ENCODE assay signal across 18 cellular contexts in the genomic region with DNA sequence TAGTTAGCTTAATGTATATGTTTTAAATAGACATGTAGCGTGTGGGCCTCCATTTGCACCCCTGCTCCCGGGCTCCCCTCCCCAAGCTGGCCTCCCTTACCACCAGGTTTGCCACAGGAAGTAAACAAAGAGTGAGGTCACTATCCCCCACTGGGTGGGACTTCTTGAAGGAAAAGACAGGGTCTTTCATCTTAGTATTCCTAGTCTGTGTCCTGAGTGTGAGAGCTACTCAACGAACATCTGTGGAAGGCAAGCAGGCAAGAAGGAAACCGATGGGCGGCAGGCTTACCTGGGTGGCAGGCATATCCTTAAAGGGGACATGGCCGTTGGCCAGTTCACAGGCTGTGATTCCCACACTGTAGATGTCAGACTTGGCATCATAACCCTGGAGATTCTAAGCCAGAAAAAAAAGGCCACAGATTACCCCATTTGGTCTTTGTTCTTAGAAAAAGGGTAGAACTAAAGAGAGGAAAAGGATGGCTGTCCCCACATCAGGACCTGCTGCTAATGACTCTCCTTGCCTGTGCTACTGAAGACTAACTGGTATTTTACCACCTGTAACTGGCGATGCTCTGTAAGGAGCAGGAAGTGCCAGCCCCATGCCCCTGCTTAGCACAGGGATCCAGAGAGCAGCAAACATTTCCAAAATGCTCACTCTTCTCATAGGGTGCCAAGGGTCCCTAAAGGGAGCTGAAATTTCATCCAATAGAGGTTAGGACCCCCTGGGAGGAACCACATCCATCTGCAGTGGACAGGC. TPM values are rescaled to one million over a fixed set of nuclear protein-coding genes. Genes with fewer than 3 reads are reported as not detected.
DNase-seq lines count a peak whose midpoint lies in the region; ATAC-seq and TF ChIP-seq lines count a peak whose summit lies in the region.
"Had no signal": no experiment of that assay in that cellular context is flagged by ENCODE, and none has a peak within 500 bp of the region (broad histone marks: within the 10 kb centered on the region; RNA-seq: fewer than 3 reads in every experiment).

No MANE protein-coding gene starts in this region.

- H3K27ac ChIP-seq in thymus (ENCODE audit: low read depth) (peak overlapping the region; percentile 54), vagina (no peak overlapping the region)
- H3K27ac ChIP-seq: left ventricle myocardium inferior, pancreas had no signal

- H3K27ac Mint-ChIP-seq in activated naive CD4-positive, alpha-beta T cell treated with anti-CD3 and anti-CD28 coated beads, Interleukin-2, amount 50 U/mL, for 24 hours: peak overlapping the region; percentile 86
- peak overlapping the region; percentile 60 for H3K27ac Mint-ChIP-seq in T-helper 2 cell treated with Interferon-gamma antibody and Interleukin-4, amounts not matched to agents 5 μg/mL and 100 μg/mL, for 36 hours
- H3K27ac Mint-ChIP-seq in effector memory CD8-positive, alpha-beta T cell: peak overlapping the region; percentile 87 to 90

- no peak for DNase-seq in activated naive CD4-positive, alpha-beta T cell treated with Interleukin-2 at 50 U/mL for 16 hours
- DNase-seq in T-helper 2 cell treated with Interferon-gamma antibody and Interleukin-4, amounts not matched to agents 5 μg/mL and 100 μg/mL, for 36 hours (ENCODE audit: low spot score): no peak
- DNase-seq in effector memory CD8-positive, alpha-beta T cell: no peak
- DNase-seq in mesenteric fat pad (ENCODE audit: low spot score) (no peak), ureter (ENCODE audit: low spot score) (no peak), vagina (ENCODE audit: extremely low spot score in 2 of 2) (no peak)
- DNase-seq: glutamatergic neuron; H7; IMR-90; left ventricle myocardium inferior; NCI-H1694 treated with DMSO at 0.1 percent for 48 hours; NK-92 treated with Interleukin-12 subunit alpha and Interleukin-12 subunit beta, amount 100 ng/mL, for 24 hours; pancreas; RPMI8226; SW 1271 had no signal

- no peak for TF ChIP-seq POLR2A in vagina (IDR thresholded peaks at IDR 0.05)

- H3K4me3 ChIP-seq in thymus (ENCODE audit: low read length): no peak overlapping the region
- H3K4me3 ChIP-seq in vagina: no peak overlapping the region
- H3K4me3 ChIP-seq: left ventricle myocardium inferior, pancreas had no signal

- H3K27me3 Mint-ChIP-seq in activated naive CD4-positive, alpha-beta T cell treated with anti-CD3 and anti-CD28 coated beads, Interleukin-2, amount 50 U/mL, for 24 hours: no peaks in the 10 kb centered on the region
- no peaks in the 10 kb centered on the region for H3K27me3 Mint-ChIP-seq in T-helper 2 cell treated with Interferon-gamma antibody and Interleukin-4, amounts not matched to agents 5 μg/mL and 100 μg/mL, for 36 hours (ENCODE audit: low read depth)
- no peaks in the 10 kb centered on the region for H3K27me3 Mint-ChIP-seq in effector memory CD8-positive, alpha-beta T cell

- peak overlapping the region; percentile 61 for H3K4me3 Mint-ChIP-seq in activated naive CD4-positive, alpha-beta T cell treated with anti-CD3 and anti-CD28 coated beads, Interleukin-2, amount 50 U/mL, for 24 hours
- H3K4me3 Mint-ChIP-seq in T-helper 2 cell treated with Interferon-gamma antibody and Interleukin-4, amounts not matched to agents 5 μg/mL and 100 μg/mL, for 36 hours: peak overlapping the region; percentile 45
- peak overlapping the region; percentile 70 to 76 for H3K4me3 Mint-ChIP-seq in effector memory CD8-positive, alpha-beta T cell

- H3K4me1 ChIP-seq in thymus (ENCODE audit: control insufficient read depth, insufficient read depth, low read length): peaks cover 19% of the 10 kb centered on the region
- H3K4me1 ChIP-seq in vagina: peaks cover 5% of the 10 kb centered on the region

- peaks cover 7% of the 10 kb centered on the region for H3K36me3 Mint-ChIP-seq in activated naive CD4-positive, alpha-beta T cell treated with anti-CD3 and anti-CD28 coated beads, Interleukin-2, amount 50 U/mL, for 24 hours
- peaks cover 58% of the 10 kb centered on the region for H3K36me3 Mint-ChIP-seq in T-helper 2 cell treated with Interferon-gamma antibody and Interleukin-4, amounts not matched to agents 5 μg/mL and 100 μg/mL, for 36 hours (ENCODE audit: low read depth)
- H3K36me3 Mint-ChIP-seq in effector memory CD8-positive, alpha-beta T cell (ENCODE audit: insufficient read depth): peaks cover 41% of the 10 kb centered on the region

- no peaks in the 10 kb centered on the region for H3K9me3 Mint-ChIP-seq in activated naive CD4-positive, alpha-beta T cell treated with anti-CD3 and anti-CD28 coated beads, Interleukin-2, amount 50 U/mL, for 24 hours
- H3K9me3 Mint-ChIP-seq in T-helper 2 cell treated with Interferon-gamma antibody and Interleukin-4, amounts not matched to agents 5 μg/mL and 100 μg/mL, for 36 hours: no peaks in the 10 kb centered on the region
- H3K9me3 Mint-ChIP-seq in effector memory CD8-positive, alpha-beta T cell: no peaks in the 10 kb centered on the region

- H3K9me3 ChIP-seq in thymus (ENCODE audit: control insufficient read depth) (no peaks in the 10 kb centered on the region), vagina (no peaks in the 10 kb centered on the region)
- H3K9me3 ChIP-seq: left ventricle myocardium inferior, pancreas had no signal

- TF ChIP-seq CTCF in vagina (IDR thresholded peaks at IDR 0.05): no peak

- peaks cover 81% of the 10 kb centered on the region for H3K4me1 Mint-ChIP-seq in activated naive CD4-positive, alpha-beta T cell treated with anti-CD3 and anti-CD28 coated beads, Interleukin-2, amount 50 U/mL, for 24 hours
- peaks cover 64% of the 10 kb centered on the region for H3K4me1 Mint-ChIP-seq in T-helper 2 cell treated with Interferon-gamma antibody and Interleukin-4, amounts not matched to agents 5 μg/mL and 100 μg/mL, for 36 hours (ENCODE audit: low read depth)
- H3K4me1 Mint-ChIP-seq in effector memory CD8-positive, alpha-beta T cell (ENCODE audit: low read depth in 2 of 2): peaks cover 69 to 70% of the 10 kb centered on the region in 2 donors

- H3K36me3 ChIP-seq in thymus (ENCODE audit: control insufficient read depth, insufficient read depth) (peaks cover 34% of the 10 kb centered on the region), vagina (peaks cover 4 to 43% of the 10 kb centered on the region in 2 donors)
- H3K36me3 ChIP-seq: pancreas had no signal

- WGBS in thymus: 68% methylated on average over 7 of the region's 7 CpGs

- intact Hi-C loops in vagina (cut with DNase I): no loop called here

- ATAC-seq in effector memory CD8-positive, alpha-beta T cell (replicated peaks): peak; percentile 17
- ATAC-seq: pancreas, sciatic nerve had no signal

- H3K27me3 ChIP-seq in thymus (ENCODE audit: control insufficient read depth, insufficient read depth) (no peaks in the 10 kb centered on the region), vagina (no peaks in the 10 kb centered on the region)
- H3K27me3 ChIP-seq: pancreas had no signal

RNA-seq across cellular contexts. Expression of a gene that starts 6.6 kb away (rescaled TPM):
- polyA plus RNA-seq in thymus: 309 TPM
- total RNA-seq in mesenteric fat pad: 11.3 TPM
- total RNA-seq in ureter: 13.8 TPM
- 22.6 TPM for total RNA-seq in vagina

RNA-seq across cellular contexts. Expression of a gene that starts 35.1 kb away (rescaled TPM):
- polyA plus RNA-seq in thymus: 32.2 TPM
- 34.3 TPM for total RNA-seq in mesenteric fat pad
- 58.6 TPM for total RNA-seq in ureter
- total RNA-seq in vagina: 19.4 TPM
